In the genomic region with DNA sequence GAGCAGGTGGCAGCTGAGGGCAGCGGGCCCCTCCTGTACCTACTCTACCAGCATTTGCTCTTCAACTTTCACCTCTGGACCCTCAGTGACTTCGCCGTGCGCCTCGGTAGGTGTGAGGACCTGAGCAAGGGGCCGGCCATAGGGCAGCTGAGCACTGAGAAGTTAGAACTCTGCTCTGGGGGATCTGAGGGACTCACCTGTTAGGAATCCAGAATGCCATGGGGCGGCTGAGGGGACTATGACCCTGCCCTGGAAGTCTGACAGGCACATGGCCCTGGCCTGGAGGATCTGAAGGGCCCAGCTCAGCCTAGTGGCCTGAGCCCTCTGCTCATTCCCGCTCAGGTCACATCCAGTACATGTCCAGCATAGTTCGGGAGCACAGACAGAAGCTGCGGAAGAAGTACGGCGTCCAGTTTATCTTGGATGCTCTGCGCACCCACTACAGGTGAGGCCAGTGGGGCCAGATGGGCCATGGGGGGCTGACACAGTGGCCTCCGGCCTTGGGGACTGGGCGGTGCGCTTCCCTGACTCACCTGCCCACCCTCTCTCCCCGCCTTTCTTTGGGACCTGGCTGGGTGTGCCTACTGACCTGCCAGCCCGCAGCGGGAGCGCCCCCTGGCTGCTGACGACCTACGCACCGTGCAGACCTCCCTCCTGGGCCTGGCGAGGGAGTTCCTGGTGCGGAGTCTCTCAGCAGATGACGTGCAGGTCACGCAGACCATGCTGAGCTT, we compare ENCODE assay signal across 9 cellular contexts. TPM values are rescaled to one million over a fixed set of nuclear protein-coding genes. Genes with fewer than 3 reads are reported as not detected.
DNase-seq lines count a peak whose midpoint lies in the region; ATAC-seq and TF ChIP-seq lines count a peak whose summit lies in the region.
"Had no signal": no experiment of that assay in that cellular context is flagged by ENCODE, and none has a peak within 500 bp of the region (broad histone marks: within the 10 kb centered on the region; RNA-seq: fewer than 3 reads in every experiment).

No MANE protein-coding gene starts in this region.

- H3K27me3 ChIP-seq in MM.1S (replicated peaks; ENCODE audit: insufficient read depth, low read length) = no peaks in the 10 kb centered on the region
- H3K27me3 ChIP-seq: SJSA1 had no signal

- H3K9me3 ChIP-seq in MM.1S (replicated peaks; ENCODE audit: insufficient read depth, low read length) = no peaks in the 10 kb centered on the region
- H3K9me3 ChIP-seq: SJSA1 had no signal

- CTCF ChIA-PET in activated CD4-positive, alpha-beta memory T cell treated with anti-CD3 and anti-CD28 coated beads, Interleukin-2, amount 10 ng/mL, durations not matched to agents 7 days and 5 days (lab: Charles Lee) = interaction anchor here (1.0 to 3.1 kb wide), 6 partner anchors 11 to 75 kb away, joined by 3 to 18 read pairs (median 7); no protein-coding TSS in a partner anchor

- H3K9ac ChIP-seq in MM.1S (ENCODE audit: low read length) = no peak overlapping the region

- H3K36me3 Mint-ChIP-seq in activated CD4-positive, alpha-beta memory T cell treated with anti-CD3 and anti-CD28 coated beads, Interleukin-2, amount 10 ng/mL, durations not matched to agents 7 days and 5 days (ENCODE audit: low read depth) = peaks cover 58% of the 10 kb centered on the region
- H3K36me3 Mint-ChIP-seq in effector memory CD8-positive, alpha-beta T cell (ENCODE audit: insufficient read depth) = peaks cover 50% of the 10 kb centered on the region
- no peaks in the 10 kb centered on the region for H3K36me3 Mint-ChIP-seq in natural killer cell

- no peak overlapping the region for H2AFZ ChIP-seq in MM.1S (ENCODE audit: low read length)

- no peak overlapping the region for H3K4me3 Mint-ChIP-seq in activated CD4-positive, alpha-beta memory T cell treated with anti-CD3 and anti-CD28 coated beads, Interleukin-2, amount 10 ng/mL, durations not matched to agents 7 days and 5 days
- H3K4me3 Mint-ChIP-seq in effector memory CD8-positive, alpha-beta T cell = peak overlapping the region in 1 of 2 donors; percentile 34
- H3K4me3 Mint-ChIP-seq in natural killer cell = no peak overlapping the region

- H3K27ac ChIP-seq in MM.1S (ENCODE audit: low read length) = no peak overlapping the region
- no peak overlapping the region for H3K27ac ChIP-seq in substantia nigra (ENCODE audit: low read depth, low read length, poor library complexity, severe bottlenecking)
- H3K27ac ChIP-seq: SJSA1 had no signal

- H4K20me1 ChIP-seq in MM.1S (ENCODE audit: insufficient read depth, low read length) = no peaks in the 10 kb centered on the region

- ATAC-seq in effector memory CD8-positive, alpha-beta T cell (replicated peaks) = peak; percentile 69
- ATAC-seq in natural killer cell (peak; percentile 51 to 70 (median 66)), GM18873 (IDR thresholded peaks at IDR 0.05; ENCODE audit: low FRiP score, unreplicated experiment) (no peak)

- H3K4me1 Mint-ChIP-seq in activated CD4-positive, alpha-beta memory T cell treated with anti-CD3 and anti-CD28 coated beads, Interleukin-2, amount 10 ng/mL, durations not matched to agents 7 days and 5 days = peaks cover 22% of the 10 kb centered on the region
- peaks cover 14 to 35% of the 10 kb centered on the region in 2 donors for H3K4me1 Mint-ChIP-seq in effector memory CD8-positive, alpha-beta T cell (ENCODE audit: low read depth in 2 of 2)
- peaks cover 30 to 36% of the 10 kb centered on the region in 2 donors for H3K4me1 Mint-ChIP-seq in natural killer cell

- no peak overlapping the region for H3K4me2 ChIP-seq in MM.1S (ENCODE audit: low read depth, low read length)

- no peaks in the 10 kb centered on the region for H3K4me1 ChIP-seq in MM.1S (ENCODE audit: low read length)

- H3K27me3 Mint-ChIP-seq in activated CD4-positive, alpha-beta memory T cell treated with anti-CD3 and anti-CD28 coated beads, Interleukin-2, amount 10 ng/mL, durations not matched to agents 7 days and 5 days = no peaks in the 10 kb centered on the region
- no peaks in the 10 kb centered on the region for H3K27me3 Mint-ChIP-seq in effector memory CD8-positive, alpha-beta T cell
- no peaks in the 10 kb centered on the region for H3K27me3 Mint-ChIP-seq in natural killer cell (ENCODE audit: low read depth in 2 of 2)

- no peak overlapping the region for H3K4me3 ChIP-seq in MM.1S (ENCODE audit: low read length)
- H3K4me3 ChIP-seq: SJSA1 had no signal

- no peaks in the 10 kb centered on the region for H3F3A ChIP-seq in MM.1S (ENCODE audit: insufficient read depth, low read length)

- intact Hi-C loops in natural killer cell (cut with micrococcal nuclease) = no loop called here

- peak overlapping the region; percentile 61 for H3K27ac Mint-ChIP-seq in activated CD4-positive, alpha-beta memory T cell treated with anti-CD3 and anti-CD28 coated beads, Interleukin-2, amount 10 ng/mL, durations not matched to agents 7 days and 5 days
- peak overlapping the region; percentile 71 to 81 for H3K27ac Mint-ChIP-seq in effector memory CD8-positive, alpha-beta T cell
- peak overlapping the region; percentile 64 to 78 for H3K27ac Mint-ChIP-seq in natural killer cell

- no peaks in the 10 kb centered on the region for H3K9me3 Mint-ChIP-seq in activated CD4-positive, alpha-beta memory T cell treated with anti-CD3 and anti-CD28 coated beads, Interleukin-2, amount 10 ng/mL, durations not matched to agents 7 days and 5 days
- H3K9me3 Mint-ChIP-seq in effector memory CD8-positive, alpha-beta T cell = no peaks in the 10 kb centered on the region
- H3K9me3 Mint-ChIP-seq in natural killer cell = no peaks in the 10 kb centered on the region

- no peaks in the 10 kb centered on the region for H3K9me2 ChIP-seq in MM.1S (replicated peaks; ENCODE audit: insufficient read depth, low read length)

- TF ChIP-seq CTCF in MM.1S (IDR thresholded peaks at IDR 0.05; ENCODE audit: low read length) (peak; percentile 74), natural killer cell (IDR thresholded peaks at IDR 0.05) (peak; percentile 71)

- H3K79me2 ChIP-seq in MM.1S (ENCODE audit: low read length) = no peaks in the 10 kb centered on the region

- no peaks in the 10 kb centered on the region; the same call in 1 of the 2 replicates for H3K36me3 ChIP-seq in MM.1S (replicated peaks; ENCODE audit: insufficient read depth, low read length)
- H3K36me3 ChIP-seq: SJSA1 had no signal

- POLR2A ChIA-PET in activated CD4-positive, alpha-beta memory T cell treated with anti-CD3 and anti-CD28 coated beads, Interleukin-2, amount 10 ng/mL, durations not matched to agents 7 days and 5 days (lab: Charles Lee) = interaction anchor here (1.2 to 2.4 kb wide), 10 partner anchors 9 to 89 kb away, joined by 3 to 8 read pairs (median 4); partner anchors contain the start of gene NBEAL2

- DNase-seq in EH (ENCODE audit: low read depth) (peak; percentile 47), MM.1S (no peak), natural killer cell (peak; percentile 65), substantia nigra (lab: John Stamatoyannopoulos, UW) (peak in 27 of 49 donors; percentile 2 to 65 (median 31)), RKO (ENCODE audit: low spot score) (no peak)
- DNase-seq in activated CD4-positive, alpha-beta memory T cell treated with anti-CD3 and anti-CD28 coated beads, Interleukin-2, amount 10 ng/mL, durations not matched to agents 7 days and 5 days = peak; percentile 72
- DNase-seq in effector memory CD8-positive, alpha-beta T cell = peak; percentile 61 to 70 (median 64)

RNA-seq across cellular contexts. Expression of gene NBEAL2, which starts 18.8 kb away (rescaled TPM):
- 100 to 1,000 TPM; 254 to 267 TPM for total RNA-seq in activated CD4-positive, alpha-beta memory T cell treated with anti-CD3 and anti-CD28 coated beads, Interleukin-2, amount 10 ng/mL, durations not matched to agents 7 days and 5 days
- total RNA-seq in natural killer cell = 100 to 1,000 TPM; 453 to 536 (median 532) TPM

RNA-seq across cellular contexts. Expression of gene CCDC12, which starts 21.7 kb away (rescaled TPM):
- total RNA-seq in activated CD4-positive, alpha-beta memory T cell treated with anti-CD3 and anti-CD28 coated beads, Interleukin-2, amount 10 ng/mL, durations not matched to agents 7 days and 5 days = 10 to 100 TPM; 55.0 to 56.7 TPM
- 100 to 1,000 TPM; 104 to 114 (median 111) TPM for total RNA-seq in natural killer cell

Comparison
In these comparisons a context has a peak if more than half of its experiments do, and no peak if none do; other contexts are left out.
1. DNase-seq: peak in EH (single experiment), activated CD4-positive, alpha-beta memory T cell treated with anti-CD3 and anti-CD28 coated beads, Interleukin-2, amount 10 ng/mL, durations not matched to agents 7 days and 5 days (single experiment), effector memory CD8-positive, alpha-beta T cell (3 of 3), natural killer cell (single experiment) and substantia nigra (27 of 49); none in MM.1S (single experiment) and RKO (single experiment).
2. Peak in every context shown above with its lines, with median percentiles within 50 percentile points of each other: H3K27ac Mint-ChIP-seq.